ENCODE assay signal across 26 cellular contexts in the genomic region with DNA sequence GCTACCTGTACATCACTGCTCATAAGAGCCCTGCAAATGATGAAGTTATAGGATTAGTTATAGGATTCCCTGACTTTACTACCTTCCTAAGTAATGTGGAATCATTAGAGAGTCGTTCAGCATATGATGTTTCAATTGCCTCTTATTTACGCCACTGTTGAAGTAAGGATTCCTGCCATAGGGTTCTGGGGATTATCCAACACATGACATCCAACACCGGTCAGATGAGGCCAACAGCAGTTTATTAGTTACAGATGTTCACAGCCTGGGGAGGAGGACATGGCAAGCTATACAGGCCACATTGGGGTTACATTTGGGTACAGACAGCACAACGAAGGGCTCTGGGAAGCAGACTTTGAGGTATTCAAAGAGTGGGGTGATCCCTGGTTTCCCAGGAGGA.
DNase-seq lines count a peak whose midpoint lies in the region; ATAC-seq and TF ChIP-seq lines count a peak whose summit lies in the region.
"Had no signal": no experiment of that assay in that cellular context is flagged by ENCODE, and none has a peak within 500 bp of the region (broad histone marks: within the 10 kb centered on the region; RNA-seq: fewer than 3 reads in every experiment).

No MANE protein-coding gene starts in this region.

- H3K36me3 ChIP-seq in BE2C, result no peaks in the 10 kb centered on the region
- H3K36me3 ChIP-seq: gastrocnemius medialis, left ventricle myocardium inferior, neutrophil, prostate gland, sigmoid colon had no signal

- no peaks in the 10 kb centered on the region for H3K9me3 ChIP-seq in BE2C
- H3K9me3 ChIP-seq: gastrocnemius medialis, left ventricle myocardium inferior, neutrophil, prostate gland, sigmoid colon had no signal

- no peak for TF ChIP-seq CTCF in BE2C (IDR thresholded peaks at IDR 0.05; ENCODE audit: low read depth, low read length)
- TF ChIP-seq CTCF in nephron (IDR thresholded peaks at IDR 0.05; ENCODE audit: unreplicated experiment in 3 of 3), result no peak

- no peaks in the 10 kb centered on the region for H3K36me3 Mint-ChIP-seq in nephron (ENCODE audit: low read depth)
- H3K36me3 Mint-ChIP-seq in activated CD4-positive, alpha-beta memory T cell treated with anti-CD3 and anti-CD28 coated beads for 36 hours, result no peaks in the 10 kb centered on the region
- H3K36me3 Mint-ChIP-seq: CD4-positive, alpha-beta memory T cell; stimulated activated naive B cell treated with anti-CD40 and anti-IgM and Interleukin-4, amounts not matched to agents 10 μg/mL and 1 μg/mL and 100 μg/mL, for 72 hours had no signal

- no peaks in the 10 kb centered on the region for H3K27me3 ChIP-seq in BE2C
- H3K27me3 ChIP-seq: gastrocnemius medialis, neutrophil, sigmoid colon had no signal

- H3K27me3 Mint-ChIP-seq in nephron (ENCODE audit: low read depth), result no peaks in the 10 kb centered on the region
- H3K27me3 Mint-ChIP-seq in activated CD4-positive, alpha-beta memory T cell treated with anti-CD3 and anti-CD28 coated beads for 36 hours, result no peaks in the 10 kb centered on the region
- H3K27me3 Mint-ChIP-seq: activated CD4-positive, alpha-beta memory T cell treated with anti-CD3 and anti-CD28 coated beads, Interleukin-2, amount 10 ng/mL, durations not matched to agents 7 days and 5 days; activated T-helper 17 cell treated with anti-CD3 and anti-CD28 coated beads, Interleukin-2, amount 50 U/mL, for 72 hours; CD4-positive, alpha-beta memory T cell; stimulated activated naive B cell treated with anti-CD40 and anti-IgM and Interleukin-4, amounts not matched to agents 10 μg/mL and 1 μg/mL and 100 μg/mL, for 72 hours had no signal

- intact Hi-C loops in activated CD4-positive, alpha-beta memory T cell treated with anti-CD3 and anti-CD28 coated beads for 36 hours (cut with micrococcal nuclease), result no loop called here

- no peak for TF ChIP-seq POLR2A in erythroblast (IDR thresholded peaks at IDR 0.05; ENCODE audit: low read length)

- peak; percentile 35 for DNase-seq in BE2C
- DNase-seq in GM04504 (ENCODE audit: low read depth), result peak; percentile 35
- no peak for DNase-seq in activated CD4-positive, alpha-beta memory T cell treated with anti-CD3 and anti-CD28 coated beads for 36 hours
- no peak for DNase-seq in activated CD4-positive, alpha-beta T cell treated with anti-CD3 and anti-CD28 coated beads for 1 hour
- no peak for DNase-seq in erythroblast (lab: John Stamatoyannopoulos, UW)
- DNase-seq: activated CD4-positive, alpha-beta memory T cell treated with anti-CD3 and anti-CD28 coated beads, Interleukin-2, amount 10 ng/mL, durations not matched to agents 7 days and 5 days; activated CD8-positive, alpha-beta memory T cell treated with anti-CD3 and anti-CD28 coated beads, Interleukin-2, amount 50 U/mL, for 48 hours; activated naive CD4-positive, alpha-beta T cell treated with anti-CD3 and anti-CD28 coated beads, Interleukin-2, amount 50 U/mL, for 16 hours; AML-193; amygdala; CD4-positive, alpha-beta memory T cell; gastrocnemius medialis; left ventricle myocardium inferior; NCI-H1092 treated with DMSO at 0.1 percent for 48 hours; NCI-H2029 treated with DMSO at 0.1 percent for 48 hours; SIG-M5; sigmoid colon; stimulated activated CD4-positive, alpha-beta T cell treated with anti-CD3 and anti-CD28 coated beads, Interleukin-4, amount 100 ng/mL, for 4 hours; stimulated activated naive B cell treated with anti-CD40 and anti-IgM and Interleukin-4, amounts not matched to agents 10 μg/mL and 1 μg/mL and 100 μg/mL, for 72 hours; T-helper 1 cell had no signal

- POLR2A ChIA-PET in activated CD4-positive, alpha-beta memory T cell treated with anti-CD3 and anti-CD28 coated beads for 36 hours (lab: Charles Lee), result no interaction called here

- H3K27ac Mint-ChIP-seq in nephron, result peak overlapping the region; percentile 9 to 41 (median 13)
- no peak overlapping the region for H3K27ac Mint-ChIP-seq in activated CD4-positive, alpha-beta memory T cell treated with anti-CD3 and anti-CD28 coated beads for 36 hours
- H3K27ac Mint-ChIP-seq: activated CD4-positive, alpha-beta memory T cell treated with anti-CD3 and anti-CD28 coated beads, Interleukin-2, amount 10 ng/mL, durations not matched to agents 7 days and 5 days; activated T-helper 17 cell treated with anti-CD3 and anti-CD28 coated beads, Interleukin-2, amount 50 U/mL, for 72 hours; CD4-positive, alpha-beta memory T cell; stimulated activated naive B cell treated with anti-CD40 and anti-IgM and Interleukin-4, amounts not matched to agents 10 μg/mL and 1 μg/mL and 100 μg/mL, for 72 hours had no signal

- no peak overlapping the region for H3K4me3 ChIP-seq in BE2C (ENCODE audit: low read depth, low read length)
- H3K4me3 ChIP-seq: gastrocnemius medialis, left ventricle myocardium inferior, prostate gland, sigmoid colon had no signal

- H3K4me1 Mint-ChIP-seq in nephron, result peaks cover 29% of the 10 kb centered on the region
- no peaks in the 10 kb centered on the region for H3K4me1 Mint-ChIP-seq in activated CD4-positive, alpha-beta memory T cell treated with anti-CD3 and anti-CD28 coated beads for 36 hours (ENCODE audit: low read depth)
- H3K4me1 Mint-ChIP-seq: activated CD4-positive, alpha-beta memory T cell treated with anti-CD3 and anti-CD28 coated beads, Interleukin-2, amount 10 ng/mL, durations not matched to agents 7 days and 5 days; activated T-helper 17 cell treated with anti-CD3 and anti-CD28 coated beads, Interleukin-2, amount 50 U/mL, for 72 hours; CD4-positive, alpha-beta memory T cell; stimulated activated naive B cell treated with anti-CD40 and anti-IgM and Interleukin-4, amounts not matched to agents 10 μg/mL and 1 μg/mL and 100 μg/mL, for 72 hours had no signal

- CTCF ChIA-PET in activated CD4-positive, alpha-beta memory T cell treated with anti-CD3 and anti-CD28 coated beads for 36 hours (lab: Charles Lee), result no interaction called here

- no peak overlapping the region for H3K4me3 Mint-ChIP-seq in nephron
- no peak overlapping the region for H3K4me3 Mint-ChIP-seq in activated CD4-positive, alpha-beta memory T cell treated with anti-CD3 and anti-CD28 coated beads for 36 hours
- H3K4me3 Mint-ChIP-seq: activated CD4-positive, alpha-beta memory T cell treated with anti-CD3 and anti-CD28 coated beads, Interleukin-2, amount 10 ng/mL, durations not matched to agents 7 days and 5 days; activated T-helper 17 cell treated with anti-CD3 and anti-CD28 coated beads, Interleukin-2, amount 50 U/mL, for 72 hours; CD4-positive, alpha-beta memory T cell; stimulated activated naive B cell treated with anti-CD40 and anti-IgM and Interleukin-4, amounts not matched to agents 10 μg/mL and 1 μg/mL and 100 μg/mL, for 72 hours had no signal

- ATAC-seq in SK-N-SH treated with all-trans-retinoic acid at 6 μM for 48 hours, result peak; percentile 95
- ATAC-seq: activated T-helper 17 cell treated with anti-CD3 and anti-CD28 coated beads, Interleukin-2, amount 50 U/mL, for 72 hours; gastrocnemius medialis; Panc1; stimulated activated naive B cell treated with anti-CD40 and anti-IgM and Interleukin-4, amounts not matched to agents 10 μg/mL and 1 μg/mL and 100 μg/mL, for 72 hours had no signal

- H3K4me1 ChIP-seq in BE2C, result peaks cover 20% of the 10 kb centered on the region
- H3K4me1 ChIP-seq: gastrocnemius medialis, left ventricle myocardium inferior, prostate gland, sigmoid colon had no signal

- no peaks in the 10 kb centered on the region for H3K9me3 Mint-ChIP-seq in nephron
- H3K9me3 Mint-ChIP-seq in activated CD4-positive, alpha-beta memory T cell treated with anti-CD3 and anti-CD28 coated beads for 36 hours, result no peaks in the 10 kb centered on the region
- H3K9me3 Mint-ChIP-seq: activated CD4-positive, alpha-beta memory T cell treated with anti-CD3 and anti-CD28 coated beads, Interleukin-2, amount 10 ng/mL, durations not matched to agents 7 days and 5 days; activated T-helper 17 cell treated with anti-CD3 and anti-CD28 coated beads, Interleukin-2, amount 50 U/mL, for 72 hours; stimulated activated naive B cell treated with anti-CD40 and anti-IgM and Interleukin-4, amounts not matched to agents 10 μg/mL and 1 μg/mL and 100 μg/mL, for 72 hours had no signal

TF ChIP-seq in SK-N-SH treated with all-trans-retinoic acid at 6 μM for 48 hours, 23 proteins besides CTCF, POLR2A, EP300 and RAD21 (continues in another document):
- TF ChIP-seq TCF4 (CRISPR knock-in tag; IDR thresholded peaks at IDR 0.05; ENCODE audit: borderline replicate concordance) (peak; percentile 77), TSHZ2 (CRISPR knock-in tag; IDR thresholded peaks at IDR 0.05) (peak; percentile 79; the same call in 1 of the 2 replicates), ZNF8 (CRISPR knock-in tag; IDR thresholded peaks at IDR 0.05) (no peak), ZC3H10 (CRISPR knock-in tag; IDR thresholded peaks at IDR 0.05) (no peak)

Comparison
In these comparisons a context has a peak if more than half of its experiments do, and no peak if none do; other contexts are left out.
1. DNase-seq: peak in BE2C (single experiment) and GM04504 (single experiment); none in activated CD4-positive, alpha-beta memory T cell treated with anti-CD3 and anti-CD28 coated beads for 36 hours (single experiment), activated CD4-positive, alpha-beta T cell treated with anti-CD3 and anti-CD28 coated beads for 1 hour (single experiment) and erythroblast (0 of 2).